In the genomic region with DNA sequence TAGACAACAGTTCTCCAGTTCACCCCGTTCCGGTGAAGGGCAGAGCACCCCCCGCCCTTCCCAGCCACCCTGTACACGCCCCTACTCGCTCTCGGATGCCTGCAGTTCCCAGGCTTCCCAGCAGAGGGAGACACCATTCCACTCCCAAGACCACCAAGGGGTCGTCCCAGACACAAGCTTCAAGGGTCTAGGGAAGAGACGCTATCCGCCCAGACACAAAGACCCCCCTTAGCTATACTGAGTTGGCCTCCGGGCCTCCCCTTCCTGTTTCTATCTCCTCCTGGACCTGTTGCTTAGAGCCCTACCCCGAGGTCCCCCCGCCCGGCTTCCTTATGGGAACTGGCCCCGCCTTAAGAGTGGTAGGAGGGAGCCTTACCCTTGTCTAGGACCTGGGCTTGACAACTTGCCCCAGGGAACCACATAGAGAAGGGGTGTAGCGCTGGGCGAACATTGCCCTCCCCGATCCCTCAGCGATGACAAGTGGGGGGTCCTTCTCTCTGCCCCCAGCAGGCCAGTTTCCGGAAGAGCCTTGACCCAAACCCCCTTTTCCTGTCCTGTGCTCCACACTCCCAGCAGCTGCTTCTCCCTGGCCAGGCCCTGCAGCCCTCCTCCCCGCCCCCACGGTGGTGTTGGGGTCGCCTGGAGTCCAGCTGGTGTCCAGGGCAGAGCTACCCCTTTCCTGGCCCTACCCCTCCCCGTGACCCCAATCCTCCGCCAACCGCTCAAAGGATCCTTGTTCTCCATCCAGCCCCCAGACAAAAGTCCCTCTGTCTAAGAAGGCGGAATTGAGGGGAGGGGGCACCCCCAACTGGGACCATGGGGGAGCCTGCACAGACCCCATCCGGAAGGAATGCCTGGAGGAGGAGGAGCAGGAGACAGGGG, we compare ENCODE assay signal across 8 cellular contexts. TPM values are rescaled to one million over a fixed set of nuclear protein-coding genes. Genes with fewer than 3 reads are reported as not detected.
DNase-seq lines count a peak whose midpoint lies in the region; ATAC-seq and TF ChIP-seq lines count a peak whose summit lies in the region.

No MANE protein-coding gene starts in this region.

- H3K36me3 ChIP-seq in Loucy (ENCODE audit: insufficient read depth, low read length) (no peaks in the 10 kb centered on the region), colonic mucosa (no peaks in the 10 kb centered on the region)

- H3K4me3 ChIP-seq in Loucy (ENCODE audit: low read length, poor library complexity, severe bottlenecking), result peak overlapping the region; percentile 38
- H3K4me3 ChIP-seq in colonic mucosa, result peak overlapping the region; percentile 32

- H3K9me3 ChIP-seq in Loucy (ENCODE audit: insufficient read depth, low read depth, low read length) (no peaks in the 10 kb centered on the region), colonic mucosa (no peaks in the 10 kb centered on the region)

- no peaks in the 10 kb centered on the region for H4K20me1 ChIP-seq in Loucy (ENCODE audit: insufficient read depth, low read length, poor library complexity, severe bottlenecking)

- H3K27ac ChIP-seq in colonic mucosa, result peak overlapping the region; percentile 92

- H3K4me1 ChIP-seq in Loucy (ENCODE audit: insufficient read depth, low read length, poor library complexity, severe bottlenecking) (peaks cover 3% of the 10 kb centered on the region), colonic mucosa (no peaks in the 10 kb centered on the region)

- no peaks in the 10 kb centered on the region for H3K9me2 ChIP-seq in Loucy (replicated peaks; ENCODE audit: low read depth, low read length)

- H3K79me2 ChIP-seq in Loucy (ENCODE audit: insufficient read depth, low read length), result no peaks in the 10 kb centered on the region

- DNase-seq in EL (peak; percentile 44), colonic mucosa (peak; percentile 86), kidney glomerular epithelial cell (lab: John Stamatoyannopoulos, UW) (peak; percentile 23)
- DNase-seq in activated CD4-positive, alpha-beta T cell treated with anti-CD3 and anti-CD28 coated beads for 4 hours, result peak; percentile 56 to 68
- peak; percentile 73 for DNase-seq in stimulated activated CD4-positive, alpha-beta T cell treated with anti-CD3 and anti-CD28 coated beads, Interleukin-15, amount 100 ng/mL, for 24 hours

- ATAC-seq in HG03039 (IDR thresholded peaks at IDR 0.05; ENCODE audit: unreplicated experiment), result no peak
- ATAC-seq in HG03097 (IDR thresholded peaks at IDR 0.05; ENCODE audit: low FRiP score, unreplicated experiment), result no peak

- H3K27me3 ChIP-seq in Loucy (ENCODE audit: insufficient read depth, low read length, poor library complexity, severe bottlenecking), result no peaks in the 10 kb centered on the region
- H3K27me3 ChIP-seq in colonic mucosa, result no peaks in the 10 kb centered on the region

- TF ChIP-seq CTCF in Loucy (conservative IDR thresholded peaks at IDR 0.05; ENCODE audit: low read length) (peak; percentile 96), colonic mucosa (IDR thresholded peaks at IDR 0.05) (peak; percentile 95)

- intact Hi-C loops in colonic mucosa (cut with DNase I), result loop anchor here (2.0 kb wide), 1 partner anchor 20 kb away; a partner anchor contains a TSS

- no peaks in the 10 kb centered on the region for H3F3A ChIP-seq in Loucy (ENCODE audit: low read depth)

- H3K4me2 ChIP-seq in Loucy (ENCODE audit: low read depth, low read length, poor library complexity, severe bottlenecking), result peak overlapping the region; percentile 55

- peak overlapping the region; percentile 72 for H2AFZ ChIP-seq in Loucy (ENCODE audit: low read length)

- H3K9ac ChIP-seq in Loucy (ENCODE audit: low read depth, low read length, poor library complexity, severe bottlenecking), result no peak overlapping the region
- H3K9ac ChIP-seq in colonic mucosa (ENCODE audit: low read depth in 2 of 2, low read length in 2 of 2), result peak overlapping the region; percentile 79 to 97

RNA-seq across cellular contexts. Expression of a gene that starts 0.7 kb away (rescaled TPM):
- total RNA-seq in colonic mucosa, result 1,000 to 10,000 TPM; 1,386 to 2,836 TPM

RNA-seq across cellular contexts. Expression of a gene that starts 20.0 kb away (rescaled TPM):
- total RNA-seq in colonic mucosa, result 10 to 100 TPM in 1 of 2 donors, 1 to 10 TPM in 1; 5.8 to 10.2 TPM

RNA-seq across cellular contexts. Expression of a gene that starts 23.7 kb away (rescaled TPM):
- total RNA-seq in colonic mucosa, result 10 to 100 TPM in 1 of 2 donors, 1 to 10 TPM in 1; 8.8 to 15.1 TPM

RNA-seq across cellular contexts. Expression of a gene that starts 28.2 kb away (rescaled TPM):
- total RNA-seq in colonic mucosa, result under 1 TPM; 0.47 to 0.61 TPM

RNA-seq across cellular contexts. Expression of a gene that starts 39.6 kb away (rescaled TPM):
- total RNA-seq in colonic mucosa, result 10 to 100 TPM; 20.3 to 23.6 TPM

Comparison
In these comparisons a context has a peak if more than half of its experiments do, and no peak if none do; other contexts are left out.
1. DNase-seq: peak in every context shown above with its lines; median percentile 86 in colonic mucosa; 73 in stimulated activated CD4-positive, alpha-beta T cell treated with anti-CD3 and anti-CD28 coated beads, Interleukin-15, amount 100 ng/mL, for 24 hours; 62 in activated CD4-positive, alpha-beta T cell treated with anti-CD3 and anti-CD28 coated beads for 4 hours; 44 in EL; 23 in kidney glomerular epithelial cell.